In genomic region chr6:52733172-52733571, GRCh38 we compare ENCODE assay signal across 24 cellular contexts. TPM values are rescaled to one million over a fixed set of nuclear protein-coding genes. Genes with fewer than 3 reads are reported as not detected.
"Had no signal": no experiment of that assay in that cellular context is flagged by ENCODE, and none has a peak within 500 bp of the region (broad histone marks: within the 10 kb centered on the region; RNA-seq: fewer than 3 reads in every experiment).

No MANE protein-coding gene starts in this region.

- H3K27ac Mint-ChIP-seq: IgD-negative memory B cell had no signal

- H3K36me3 ChIP-seq: SJSA1 had no signal

- H3K9ac ChIP-seq: KMS-11 had no signal

- H3K27me3 ChIP-seq: SJSA1 had no signal

- H3K9me3 Mint-ChIP-seq: IgD-negative memory B cell had no signal

- DNase-seq: Kasumi-1, MM.1S, NCI-H1092 treated with DMSO at 0.1 percent for 48 hours, NCI-H1436, NCI-H187, NCI-H2029, NCI-H2081 treated with DMSO at 0.1 percent for 48 hours, NCI-H2171, NCI-H226, NCI-H446, NCI-H510A, NCI-H524 treated with DMSO at 0.1 percent for 48 hours, NCI-H69, NCI-H774, Right ventricle myocardium superior, RPMI8226, SIG-M5, SW 1271 had no signal

- H3K4me2 ChIP-seq: KMS-11 had no signal

- H3K4me3 Mint-ChIP-seq: IgD-negative memory B cell had no signal

- H3K9me3 ChIP-seq: SJSA1 had no signal

- H3K27ac ChIP-seq: KMS-11, SJSA1, SK-N-MC had no signal

- ATAC-seq: K562 had no signal

- H3K4me3 ChIP-seq: K562, SJSA1, SK-N-MC had no signal

- H3K4me1 ChIP-seq: SJSA1 had no signal

RNA-seq across cellular contexts. Expression of gene GSTA2, which starts 30.1 kb away (rescaled TPM):
- total RNA-seq: HT1080, Right ventricle myocardium superior, SJSA1 had no signal
- polyA plus RNA-seq: IgD-negative memory B cell had no signal
